In genomic region chr19:11208526-11209471, GRCh38 we compare ENCODE assay signal across 2 cellular contexts.
A peak's percentile ranks its signal among the peaks of the same experiment; 100 is the strongest.
TF ChIP-seq lines count a peak whose summit lies in the region.

No MANE protein-coding gene starts in this region.

TF ChIP-seq in HepG2, 621 proteins besides CTCF, POLR2A, EP300 and RAD21:
- no peak for TF ChIP-seq PBX3 (CRISPR knock-in tag; IDR thresholded peaks at IDR 0.05; ENCODE audit: borderline replicate concordance)
- 0 out of 2 replicates have a peak, but pooled peaks have one; percentile 16 for TF ChIP-seq RBFOX2 (IDR thresholded peaks at IDR 0.05; ENCODE audit: low read depth, low read length)
- TF ChIP-seq ZNF121 (CRISPR knock-in tag; IDR thresholded peaks at IDR 0.05), result no peak
- TF ChIP-seq ZNF333 (CRISPR knock-in tag; IDR thresholded peaks at IDR 0.05; ENCODE audit: borderline replicate concordance), result no peak
- peak; percentile 37 for TF ChIP-seq AGO2 (optimal IDR thresholded peaks at IDR 0.05; ENCODE audit: low read depth, low read length)
- no peak for TF ChIP-seq ARNT (IDR thresholded peaks at IDR 0.05)
- TF ChIP-seq ZBTB38 (CRISPR knock-in tag; IDR thresholded peaks at IDR 0.05), result no peak
- no peak for TF ChIP-seq ZNF598 (CRISPR knock-in tag; IDR thresholded peaks at IDR 0.05; ENCODE audit: borderline replicate concordance)
- TF ChIP-seq ZNF883 (CRISPR knock-in tag; IDR thresholded peaks at IDR 0.05; ENCODE audit: not compliant biosample characterization), result no peak
- no peak for TF ChIP-seq ZNF746 (CRISPR knock-in tag; IDR thresholded peaks at IDR 0.05)
- TF ChIP-seq ADNP (CRISPR knock-in tag; IDR thresholded peaks at IDR 0.05), result no peak
- TF ChIP-seq JUN (CRISPR knock-in tag; IDR thresholded peaks at IDR 0.05), result no peak
- TF ChIP-seq ZNF547 (CRISPR knock-in tag; IDR thresholded peaks at IDR 0.05), result no peak

TF ChIP-seq in GM12878, 131 proteins besides CTCF, POLR2A, EP300 and RAD21:
- TF ChIP-seq E4F1 (IDR thresholded peaks at IDR 0.05; ENCODE audit: borderline replicate concordance, partially characterized antibody), result peak; percentile 26
- no peak for TF ChIP-seq E2F8 (IDR thresholded peaks at IDR 0.05; ENCODE audit: low read depth, partially characterized antibody)
